9 cellular contexts compared by ENCODE assay signal in genomic region chr2:219386532-219387280, GRCh38. TPM values are rescaled to one million over a fixed set of nuclear protein-coding genes. Genes with fewer than 3 reads are reported as not detected.
A peak's percentile ranks its signal among the peaks of the same experiment; 100 is the strongest.
DNase-seq lines count a peak whose midpoint lies in the region; ATAC-seq and TF ChIP-seq lines count a peak whose summit lies in the region.
"Had no signal": no experiment of that assay in that cellular context is flagged by ENCODE, and none has a peak within 500 bp of the region (broad histone marks: within the 10 kb centered on the region; RNA-seq: fewer than 3 reads in every experiment).

No MANE protein-coding gene starts in this region.

- H3K23ac ChIP-seq in mesendoderm (ENCODE audit: low read length), result no peak overlapping the region

- H3K4me3 ChIP-seq in right atrium auricular region (peak overlapping the region; percentile 70 to 86), body of pancreas (peak overlapping the region; percentile 60 to 77), mesendoderm (ENCODE audit: low read length) (peak overlapping the region; percentile 74), urinary bladder (ENCODE audit: low read depth, low read length) (peak overlapping the region; percentile 66)

- H2BK120ac ChIP-seq in mesendoderm (ENCODE audit: low read depth, low read length), result no peak overlapping the region

- intact Hi-C loops in Right ventricle myocardium superior (cut with DNase I), result loop anchor here (5.0 kb wide), 1 partner anchor 224 kb away; the partner anchor contains the start of gene NHEJ1
- intact Hi-C loops in body of pancreas (cut with DNase I), result no loop called here

- no peak overlapping the region for H3K4ac ChIP-seq in mesendoderm (ENCODE audit: low read depth, low read length)

- H3K79me2 ChIP-seq in mesendoderm (ENCODE audit: control insufficient read depth, insufficient read depth, low read length), result no peaks in the 10 kb centered on the region

- H2BK5ac ChIP-seq in mesendoderm (ENCODE audit: low read length), result no peak overlapping the region

- no peak overlapping the region for H2BK15ac ChIP-seq in mesendoderm (replicated peaks; ENCODE audit: low read depth)

- H3K4me1 ChIP-seq in right atrium auricular region (peaks cover 0 to 11% of the 10 kb centered on the region in 2 donors), body of pancreas (peaks cover 11% of the 10 kb centered on the region), mesendoderm (ENCODE audit: control insufficient read depth, low read depth, low read length) (peaks cover 2% of the 10 kb centered on the region), urinary bladder (ENCODE audit: insufficient read depth) (peaks cover 3% of the 10 kb centered on the region)

- TF ChIP-seq POLR2A in body of pancreas (IDR thresholded peaks at IDR 0.05), result no peak

- no peaks in the 10 kb centered on the region for H3K79me1 ChIP-seq in mesendoderm (ENCODE audit: low read length)

- peaks cover 47% of the 10 kb centered on the region for H3K36me3 ChIP-seq in right atrium auricular region
- H3K36me3 ChIP-seq in body of pancreas (replicated peaks in 1 of 2; ENCODE audit: insufficient read depth in 1 of 2, low read depth in 2 of 2), result peaks cover 10 to 24% of the 10 kb centered on the region in 2 donors
- H3K36me3 ChIP-seq in mesendoderm (ENCODE audit: control insufficient read depth, insufficient read depth, low read length), result no peaks in the 10 kb centered on the region
- no peaks in the 10 kb centered on the region for H3K36me3 ChIP-seq in urinary bladder (ENCODE audit: insufficient read depth)

- DNase-seq in right atrium auricular region (ENCODE audit: low spot score) (no peak), Right ventricle myocardium superior (no peak), body of pancreas (no peak), mesendoderm (no peak), SKM-1 treated with dmso at 0.1 percent for 144 hours (lab: John Stamatoyannopoulos, UW; ENCODE audit: unreplicated experiment) (no peak), H4 (ENCODE audit: low spot score) (no peak)

- H3K56ac ChIP-seq in mesendoderm (ENCODE audit: low read length), result peak overlapping the region; percentile 82

- H3K27me3 ChIP-seq in right atrium auricular region, result no peaks in the 10 kb centered on the region
- no peaks in the 10 kb centered on the region for H3K27me3 ChIP-seq in body of pancreas
- no peaks in the 10 kb centered on the region for H3K27me3 ChIP-seq in mesendoderm (ENCODE audit: insufficient read depth, low read length, poor library complexity)

- no peak overlapping the region for H4K5ac ChIP-seq in mesendoderm (ENCODE audit: low read length)

- no peak for ATAC-seq in Right ventricle myocardium superior (ENCODE audit: poor library complexity)
- ATAC-seq in body of pancreas, result no peak
- no peak for ATAC-seq in HG02884 (IDR thresholded peaks at IDR 0.05; ENCODE audit: unreplicated experiment)

- no peak overlapping the region for H2AK5ac ChIP-seq in mesendoderm (ENCODE audit: low read length)

- H3K9me3 ChIP-seq in right atrium auricular region (no peaks in the 10 kb centered on the region), body of pancreas (no peaks in the 10 kb centered on the region)

- H3K18ac ChIP-seq in mesendoderm (ENCODE audit: low read length), result no peak overlapping the region

- TF ChIP-seq CTCF in right atrium auricular region (IDR thresholded peaks at IDR 0.05) (no peak), body of pancreas (IDR thresholded peaks at IDR 0.05) (no peak)

- H4K8ac ChIP-seq in mesendoderm (ENCODE audit: low read depth, low read length), result no peak overlapping the region

- peak overlapping the region; percentile 79 for H3K9ac ChIP-seq in mesendoderm (ENCODE audit: low read length)

- H3K4me2 ChIP-seq in mesendoderm (ENCODE audit: low read length), result peak overlapping the region; percentile 77

- 45 to 61% methylated on average over 17 to 19 of the region's 19 CpGs for WGBS in body of pancreas, 2 donors
- no CpG with 5 or more reads among the region's 19 CpGs for WGBS in mesendoderm (ENCODE audit: extremely low coverage, insufficient coverage, low lambda C conversion rate)
- 38% methylated on average over 19 of the region's 19 CpGs for WGBS in urinary bladder

- H3K27ac ChIP-seq in right atrium auricular region (peak overlapping the region; percentile 94 to 95), body of pancreas (peak overlapping the region; percentile 86 to 95 (median 92)), mesendoderm (ENCODE audit: low read depth, low read length) (no peak overlapping the region), urinary bladder (ENCODE audit: low read depth) (peak overlapping the region; percentile 76)

RNA-seq across cellular contexts. Expression of gene DNPEP, which starts 1.0 kb away (rescaled TPM):
- total RNA-seq in right atrium auricular region, result 10 to 100 TPM; 48.1 to 51.2 TPM
- total RNA-seq in Right ventricle myocardium superior, result 76.5 TPM
- 10 to 100 TPM; 18.4 to 24.7 TPM for total RNA-seq in body of pancreas
- 49.5 TPM for polyA plus RNA-seq in mesendoderm (2013, experiment 1 of 2)
- polyA plus RNA-seq in mesendoderm (2013, experiment 2 of 2), result 50.4 TPM
- 36.9 TPM for total RNA-seq in urinary bladder
- polyA plus RNA-seq in urinary bladder, result 96.8 TPM
- total RNA-seq in H4 (2014; rRNA removed; shearing (Covaris generic)), result 79.9 and 87.7 TPM in 2 replicates

RNA-seq across cellular contexts. Expression of gene DES, which starts 31.5 kb away (rescaled TPM):
- total RNA-seq in right atrium auricular region (over 10,000 TPM; 12,280 to 13,654 TPM), Right ventricle myocardium superior (12,920 TPM), body of pancreas (10 to 100 TPM; 12.7 to 23.1 TPM), urinary bladder (1,909 TPM)
- 3.5 TPM for polyA plus RNA-seq in mesendoderm (2013, experiment 1 of 2)
- polyA plus RNA-seq in mesendoderm (2013, experiment 2 of 2), result 3.2 TPM
- polyA plus RNA-seq in urinary bladder, result 8,236 TPM
- total RNA-seq in H4 (2014; rRNA removed; shearing (Covaris generic)), result 0.68 and 1.2 TPM in 2 replicates
- total RNA-seq: glomerular endothelial cell had no signal

RNA-seq across cellular contexts. Expression of gene SPEG, which starts 47.9 kb away (rescaled TPM):
- total RNA-seq in right atrium auricular region (10 to 100 TPM; 82.2 to 90.8 TPM), Right ventricle myocardium superior (103 TPM), body of pancreas (1 to 10 TPM; 2.9 to 3.6 TPM), urinary bladder (31.2 TPM)
- polyA plus RNA-seq in mesendoderm (2013, experiment 1 of 2), result 6.7 TPM
- polyA plus RNA-seq in mesendoderm (2013, experiment 2 of 2), result 6.4 TPM
- polyA plus RNA-seq in urinary bladder, result 226 TPM
- total RNA-seq in H4 (2014; rRNA removed; shearing (Covaris generic)), result 2.5 and 3.7 TPM in 2 replicates

RNA-seq across cellular contexts. Expression of gene RESP18, which starts 54.2 kb away (rescaled TPM):
- not detected for total RNA-seq in right atrium auricular region
- not detected for total RNA-seq in Right ventricle myocardium superior
- not detected for total RNA-seq in body of pancreas
- polyA plus RNA-seq in mesendoderm (2013, experiment 1 of 2), result not detected
- polyA plus RNA-seq in mesendoderm (2013, experiment 2 of 2), result not detected
- total RNA-seq in urinary bladder, result not detected
- not detected for polyA plus RNA-seq in urinary bladder
- total RNA-seq in H4 (2014; rRNA removed; shearing (Covaris generic)), result not detected in 2 replicates
- total RNA-seq: glomerular endothelial cell had no signal

Comparison
In these comparisons a context has a peak if more than half of its experiments do, and no peak if none do; other contexts are left out.
1. RNA of gene DES, which starts 31.5 kb away (total RNA-seq): 12,280 to 13,654 TPM in right atrium auricular region, 12,920 TPM in Right ventricle myocardium superior (single experiment) and 1,909 TPM in urinary bladder (single experiment); 12.7 to 23.1 TPM in body of pancreas and 0.68 to 1.2 TPM in H4; every median in the first group is over 10 times any median in the second.
2. Peak in every context shown above with its lines, with median percentiles within 50 percentile points of each other: H3K4me3 ChIP-seq.